In genomic region chr11:64256300-64256699, GRCh38 we compare ENCODE assay signal across 31 cellular contexts.
"Had no signal": no experiment of that assay in that cellular context is flagged by ENCODE, and none has a peak within 500 bp of the region (broad histone marks: within the 10 kb centered on the region; RNA-seq: fewer than 3 reads in every experiment).

No MANE protein-coding gene starts in this region.

- H3K36me3 ChIP-seq: neural progenitor cell, ovary, uterus had no signal

- H3K4me1 Mint-ChIP-seq: nephron had no signal

- H3K27me3 Mint-ChIP-seq: naive B cell; stimulated activated naive CD8-positive, alpha-beta T cell treated with anti-CD3 and anti-CD28 coated beads, Interleukin-15, amount 100 ng/mL, for 72 hours had no signal

- H3K27ac Mint-ChIP-seq: mesothelial cell of epicardium, naive B cell, nephron, neural progenitor cell had no signal

- H3K4me3 Mint-ChIP-seq: mesothelial cell of epicardium; naive B cell; nephron; stimulated activated naive CD8-positive, alpha-beta T cell treated with anti-CD3 and anti-CD28 coated beads, Interleukin-15, amount 100 ng/mL, for 72 hours had no signal

- ATAC-seq: foreskin keratinocyte; gastroesophageal sphincter; heart left ventricle; left cardiac atrium; left lung; mucosa of descending colon; psoas muscle; right cardiac atrium; stimulated activated naive CD8-positive, alpha-beta T cell treated with anti-CD3 and anti-CD28 coated beads, Interleukin-15, amount 100 ng/mL, for 72 hours; upper lobe of right lung had no signal

- DNase-seq: dermis blood vessel endothelial cell; effector memory CD4-positive, alpha-beta T cell; foreskin keratinocyte; left cardiac atrium; mesenchymal stem cell; mucosa of descending colon; naive B cell; nucleus accumbens; ovary; posterior cingulate gyrus; psoas muscle; stimulated activated CD4-positive, alpha-beta T cell treated with anti-CD3 and anti-CD28 coated beads, Interleukin-15, amount 100 ng/mL, for 24 hours; stimulated activated CD4-positive, alpha-beta T cell treated with anti-CD3 and anti-CD28 coated beads, Interleukin-2, amount 100 ng/mL, for 48 hours; stimulated activated naive CD4-positive, alpha-beta T cell; stimulated activated naive CD8-positive, alpha-beta T cell treated with anti-CD3 and anti-CD28 coated beads, Interleukin-15, amount 100 ng/mL, for 72 hours; transverse colon; upper lobe of right lung; uterus had no signal

- H3K27ac ChIP-seq: coronary artery, esophagus muscularis mucosa, foreskin keratinocyte, gastroesophageal sphincter, heart left ventricle, hepatocyte, left lung, neural progenitor cell, ovary, psoas muscle, skin epidermis, suprapubic skin, transverse colon, upper lobe of right lung, uterus had no signal

- H3K9me3 Mint-ChIP-seq: mesothelial cell of epicardium; naive B cell; nephron; neural progenitor cell; stimulated activated naive CD8-positive, alpha-beta T cell treated with anti-CD3 and anti-CD28 coated beads, Interleukin-15, amount 100 ng/mL, for 72 hours had no signal

- H3K4me3 ChIP-seq: coronary artery, esophagus muscularis mucosa, gastroesophageal sphincter, heart left ventricle, hepatocyte, left lung, mucosa of descending colon, neural progenitor cell, ovary, psoas muscle, skin epidermis, suprapubic skin, transverse colon, upper lobe of right lung, uterus had no signal

- H3K9me3 ChIP-seq: esophagus muscularis mucosa, gastroesophageal sphincter, heart left ventricle, left lung, mucosa of descending colon, ovary, psoas muscle, suprapubic skin, transverse colon, upper lobe of right lung, uterus had no signal

- FAIRE-seq: endothelial cell of umbilical vein had no signal

- H3K4me1 ChIP-seq: foreskin keratinocyte had no signal

- H3K9ac ChIP-seq: neural progenitor cell had no signal
